1 cellular context compared by ENCODE assay signal in the genomic region with DNA sequence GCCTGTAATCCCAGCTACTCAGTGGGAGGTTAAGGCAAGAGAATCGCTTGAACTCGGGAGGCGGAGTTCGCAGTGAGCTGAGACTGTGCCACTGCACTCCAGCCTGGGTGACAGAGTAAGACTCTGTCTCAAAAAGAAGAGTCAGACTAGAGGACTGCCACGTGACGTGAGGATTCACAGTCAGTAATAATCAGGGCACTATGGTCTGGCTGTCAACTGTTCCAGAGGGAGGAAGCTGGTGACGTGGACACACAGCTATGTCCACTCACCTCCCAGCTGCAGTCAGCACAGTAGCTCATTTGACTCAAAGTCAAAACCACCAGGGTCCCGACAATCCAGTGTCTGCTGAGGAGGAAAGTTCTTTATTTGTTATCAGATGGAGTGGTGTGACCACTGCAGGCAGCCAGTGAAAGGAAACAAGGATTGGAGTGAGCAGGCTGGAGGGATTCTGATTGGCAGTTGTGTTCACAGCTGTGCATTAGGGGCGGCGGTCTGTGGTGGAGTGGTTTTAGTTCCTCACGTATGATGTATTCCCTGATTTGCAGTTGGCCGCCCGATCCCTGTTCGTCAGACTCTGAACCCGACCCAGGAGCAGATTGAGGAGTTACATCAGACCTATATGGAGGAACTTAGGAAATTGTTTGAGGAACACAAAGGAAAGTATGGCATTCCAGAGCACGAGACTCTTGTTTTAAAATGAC.
A peak's percentile ranks its signal among the peaks of the same experiment; 100 is the strongest.
TF ChIP-seq lines count a peak whose summit lies in the region.

No MANE protein-coding gene starts in this region.

TF ChIP-seq in K562, 482 proteins besides CTCF, POLR2A, EP300 and RAD21 (continued from another document and continues in another):
- TF ChIP-seq, protein P1, sequence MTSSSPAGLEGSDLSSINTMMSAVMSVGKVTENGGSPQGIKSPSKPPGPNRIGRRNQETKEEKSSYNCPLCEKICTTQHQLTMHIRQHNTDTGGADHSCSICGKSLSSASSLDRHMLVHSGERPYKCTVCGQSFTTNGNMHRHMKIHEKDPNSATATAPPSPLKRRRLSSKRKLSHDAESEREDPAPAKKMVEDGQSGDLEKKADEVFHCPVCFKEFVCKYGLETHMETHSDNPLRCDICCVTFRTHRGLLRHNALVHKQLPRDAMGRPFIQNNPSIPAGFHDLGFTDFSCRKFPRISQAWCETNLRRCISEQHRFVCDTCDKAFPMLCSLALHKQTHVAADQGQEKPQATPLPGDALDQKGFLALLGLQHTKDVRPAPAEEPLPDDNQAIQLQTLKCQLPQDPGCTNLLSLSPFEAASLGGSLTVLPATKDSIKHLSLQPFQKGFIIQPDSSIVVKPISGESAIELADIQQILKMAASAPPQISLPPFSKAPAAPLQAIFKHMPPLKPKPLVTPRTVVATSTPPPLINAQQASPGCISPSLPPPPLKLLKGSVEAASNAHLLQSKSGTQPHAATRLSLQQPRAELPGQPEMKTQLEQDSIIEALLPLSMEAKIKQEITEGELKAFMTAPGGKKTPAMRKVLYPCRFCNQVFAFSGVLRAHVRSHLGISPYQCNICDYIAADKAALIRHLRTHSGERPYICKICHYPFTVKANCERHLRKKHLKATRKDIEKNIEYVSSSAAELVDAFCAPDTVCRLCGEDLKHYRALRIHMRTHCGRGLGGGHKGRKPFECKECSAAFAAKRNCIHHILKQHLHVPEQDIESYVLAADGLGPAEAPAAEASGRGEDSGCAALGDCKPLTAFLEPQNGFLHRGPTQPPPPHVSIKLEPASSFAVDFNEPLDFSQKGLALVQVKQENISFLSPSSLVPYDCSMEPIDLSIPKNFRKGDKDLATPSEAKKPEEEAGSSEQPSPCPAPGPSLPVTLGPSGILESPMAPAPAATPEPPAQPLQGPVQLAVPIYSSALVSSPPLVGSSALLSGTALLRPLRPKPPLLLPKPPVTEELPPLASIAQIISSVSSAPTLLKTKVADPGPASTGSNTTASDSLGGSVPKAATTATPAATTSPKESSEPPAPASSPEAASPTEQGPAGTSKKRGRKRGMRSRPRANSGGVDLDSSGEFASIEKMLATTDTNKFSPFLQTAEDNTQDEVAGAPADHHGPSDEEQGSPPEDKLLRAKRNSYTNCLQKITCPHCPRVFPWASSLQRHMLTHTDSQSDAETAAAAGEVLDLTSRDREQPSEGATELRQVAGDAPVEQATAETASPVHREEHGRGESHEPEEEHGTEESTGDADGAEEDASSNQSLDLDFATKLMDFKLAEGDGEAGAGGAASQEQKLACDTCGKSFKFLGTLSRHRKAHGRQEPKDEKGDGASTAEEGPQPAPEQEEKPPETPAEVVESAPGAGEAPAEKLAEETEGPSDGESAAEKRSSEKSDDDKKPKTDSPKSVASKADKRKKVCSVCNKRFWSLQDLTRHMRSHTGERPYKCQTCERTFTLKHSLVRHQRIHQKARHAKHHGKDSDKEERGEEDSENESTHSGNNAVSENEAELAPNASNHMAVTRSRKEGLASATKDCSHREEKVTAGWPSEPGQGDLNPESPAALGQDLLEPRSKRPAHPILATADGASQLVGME (CRISPR knock-in tag; IDR thresholded peaks at IDR 0.05), result no peak
- TF ChIP-seq ATF7 (IDR thresholded peaks at IDR 0.05) (peak; percentile 93), ZFP36 (IDR thresholded peaks at IDR 0.05; ENCODE audit: low read depth, low read length, partially characterized antibody) (no peak), ARID1B (IDR thresholded peaks at IDR 0.05) (peak; percentile 42; the same call in 1 of the 2 replicates), CEBPG (CRISPR knock-in tag; IDR thresholded peaks at IDR 0.05) (no peak), CEBPG (tag; conservative IDR thresholded peaks at IDR 0.05 in 1 of 2, IDR thresholded peaks at IDR 0.05 in 1 of 2) (no peak), U2AF1 (optimal IDR thresholded peaks at IDR 0.05; ENCODE audit: low read depth, low read length) (no peak), SMARCA4 (IDR thresholded peaks at IDR 0.05) (no peak), RBM14 (IDR thresholded peaks at IDR 0.05; ENCODE audit: borderline replicate concordance, insufficient read depth, low read depth, low read length) (no peak), ZNF384 (IDR thresholded peaks at IDR 0.05; ENCODE audit: low read depth, low read length) (no peak), C11orf30 (IDR thresholded peaks at IDR 0.05; ENCODE audit: low read depth) (no peak), ZNF695 (CRISPR knock-in tag; IDR thresholded peaks at IDR 0.05) (no peak), BDP1 (IDR thresholded peaks at IDR 0.05; ENCODE audit: insufficient read depth, insufficient read length) (no peak), HIVEP1 (CRISPR knock-in tag; IDR thresholded peaks at IDR 0.05) (no peak), NFE2L1 (tag; IDR thresholded peaks at IDR 0.05; ENCODE audit: borderline replicate concordance, low read depth) (no peak), SMC3 (conservative IDR thresholded peaks at IDR 0.05; ENCODE audit: insufficient read depth, low read depth, low read length) (no peak), ZNF445 (CRISPR knock-in tag; IDR thresholded peaks at IDR 0.05; ENCODE audit: low read depth) (no peak), ZNF75A (CRISPR knock-in tag; IDR thresholded peaks at IDR 0.05) (no peak), BRD4 (IDR thresholded peaks at IDR 0.05) (no peak), POU5F1 (IDR thresholded peaks at IDR 0.05; ENCODE audit: borderline replicate concordance, low read depth, low read length, partially characterized antibody) (no peak), MED1 (CRISPR knock-in tag; IDR thresholded peaks at IDR 0.05; ENCODE audit: borderline replicate concordance) (no peak), CHD2 (IDR thresholded peaks at IDR 0.05; ENCODE audit: low read depth, low read length) (no peak), EGR1 (conservative IDR thresholded peaks at IDR 0.05) (no peak), RFX1 (IDR thresholded peaks at IDR 0.05) (no peak), ZBTB8A (IDR thresholded peaks at IDR 0.05; ENCODE audit: partially characterized antibody) (no peak), ZNF224 (CRISPR knock-in tag; IDR thresholded peaks at IDR 0.05) (no peak), ZKSCAN8 (CRISPR knock-in tag; IDR thresholded peaks at IDR 0.05) (no peak), PCBP2 (IDR thresholded peaks at IDR 0.05; ENCODE audit: low read depth, low read length, poor library complexity, severe bottlenecking) (no peak), GABPA (tag; conservative IDR thresholded peaks at IDR 0.05; ENCODE audit: low read depth) (no peak), HMG20B (CRISPR knock-in tag; IDR thresholded peaks at IDR 0.05) (no peak), DPF2 (IDR thresholded peaks at IDR 0.05) (peak; percentile 63), POLR2AphosphoS5 (IDR thresholded peaks at IDR 0.05; ENCODE audit: control insufficient read depth, insufficient read depth, low read depth, low read length) (no peak), NFIX (CRISPR knock-in tag; IDR thresholded peaks at IDR 0.05; ENCODE audit: low read depth) (no peak), KAT7 (CRISPR knock-in tag; IDR thresholded peaks at IDR 0.05; ENCODE audit: borderline replicate concordance) (no peak), KLF16 (IDR thresholded peaks at IDR 0.05) (no peak), ZFX (CRISPR knock-in tag; IDR thresholded peaks at IDR 0.05) (no peak), BRD9 (IDR thresholded peaks at IDR 0.05; ENCODE audit: low read depth, partially characterized antibody) (no peak), FOXK2 (conservative IDR thresholded peaks at IDR 0.05 in 1 of 2, IDR thresholded peaks at IDR 0.05 in 1 of 2; ENCODE audit: low read depth in 2 of 2) (peak; percentile 90 to 93), MYNN (IDR thresholded peaks at IDR 0.05) (0 out of 2 replicates have a peak, but pooled peaks have one; percentile 32), MYNN (CRISPR knock-in tag; IDR thresholded peaks at IDR 0.05) (no peak), MCM3 (IDR thresholded peaks at IDR 0.05) (no peak), CBX3 (IDR thresholded peaks at IDR 0.05; ENCODE audit: borderline replicate concordance in 1 of 2, low read length in 2 of 2) (no peak), GTF2F1 (IDR thresholded peaks at IDR 0.05; ENCODE audit: low read depth, low read length) (no peak), RBM34 (IDR thresholded peaks at IDR 0.05; ENCODE audit: borderline replicate concordance, insufficient read depth, low read length) (no peak)
- TF ChIP-seq, protein P2, sequence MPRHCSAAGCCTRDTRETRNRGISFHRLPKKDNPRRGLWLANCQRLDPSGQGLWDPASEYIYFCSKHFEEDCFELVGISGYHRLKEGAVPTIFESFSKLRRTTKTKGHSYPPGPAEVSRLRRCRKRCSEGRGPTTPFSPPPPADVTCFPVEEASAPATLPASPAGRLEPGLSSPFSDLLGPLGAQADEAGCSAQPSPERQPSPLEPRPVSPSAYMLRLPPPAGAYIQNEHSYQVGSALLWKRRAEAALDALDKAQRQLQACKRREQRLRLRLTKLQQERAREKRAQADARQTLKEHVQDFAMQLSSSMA (CRISPR knock-in tag; IDR thresholded peaks at IDR 0.05), result no peak
- TF ChIP-seq, protein P3, sequence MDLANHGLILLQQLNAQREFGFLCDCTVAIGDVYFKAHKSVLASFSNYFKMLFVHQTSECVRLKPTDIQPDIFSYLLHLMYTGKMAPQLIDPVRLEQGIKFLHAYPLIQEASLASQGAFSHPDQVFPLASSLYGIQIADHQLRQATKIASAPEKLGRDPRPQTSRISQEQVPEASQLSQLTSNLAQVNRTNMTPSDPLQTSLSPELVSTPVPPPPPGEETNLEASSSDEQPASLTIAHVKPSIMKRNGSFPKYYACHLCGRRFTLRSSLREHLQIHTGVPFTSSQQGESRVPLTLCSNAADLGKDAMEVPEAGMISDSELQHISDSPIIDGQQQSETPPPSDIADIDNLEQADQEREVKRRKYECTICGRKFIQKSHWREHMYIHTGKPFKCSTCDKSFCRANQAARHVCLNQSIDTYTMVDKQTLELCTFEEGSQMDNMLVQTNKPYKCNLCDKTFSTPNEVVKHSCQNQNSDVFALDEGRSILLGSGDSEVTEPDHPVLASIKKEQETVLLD (IDR thresholded peaks at IDR 0.05), result no peak
- TF ChIP-seq, protein P4, sequence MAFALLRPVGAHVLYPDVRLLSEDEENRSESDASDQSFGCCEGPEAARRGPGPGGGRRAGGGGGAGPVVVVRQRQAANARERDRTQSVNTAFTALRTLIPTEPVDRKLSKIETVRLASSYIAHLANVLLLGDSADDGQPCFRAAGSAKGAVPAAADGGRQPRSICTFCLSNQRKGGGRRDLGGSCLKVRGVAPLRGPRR (CRISPR knock-in tag; IDR thresholded peaks at IDR 0.05), result no peak
- TF ChIP-seq, protein P5, sequence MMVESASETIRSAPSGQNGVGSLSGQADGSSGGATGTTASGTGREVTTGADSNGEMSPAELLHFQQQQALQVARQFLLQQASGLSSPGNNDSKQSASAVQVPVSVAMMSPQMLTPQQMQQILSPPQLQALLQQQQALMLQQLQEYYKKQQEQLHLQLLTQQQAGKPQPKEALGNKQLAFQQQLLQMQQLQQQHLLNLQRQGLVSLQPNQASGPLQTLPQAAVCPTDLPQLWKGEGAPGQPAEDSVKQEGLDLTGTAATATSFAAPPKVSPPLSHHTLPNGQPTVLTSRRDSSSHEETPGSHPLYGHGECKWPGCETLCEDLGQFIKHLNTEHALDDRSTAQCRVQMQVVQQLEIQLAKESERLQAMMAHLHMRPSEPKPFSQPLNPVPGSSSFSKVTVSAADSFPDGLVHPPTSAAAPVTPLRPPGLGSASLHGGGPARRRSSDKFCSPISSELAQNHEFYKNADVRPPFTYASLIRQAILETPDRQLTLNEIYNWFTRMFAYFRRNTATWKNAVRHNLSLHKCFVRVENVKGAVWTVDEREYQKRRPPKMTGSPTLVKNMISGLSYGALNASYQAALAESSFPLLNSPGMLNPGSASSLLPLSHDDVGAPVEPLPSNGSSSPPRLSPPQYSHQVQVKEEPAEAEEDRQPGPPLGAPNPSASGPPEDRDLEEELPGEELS (CRISPR knock-in tag; IDR thresholded peaks at IDR 0.05; ENCODE audit: borderline replicate concordance), result no peak
- TF ChIP-seq, protein P6, sequence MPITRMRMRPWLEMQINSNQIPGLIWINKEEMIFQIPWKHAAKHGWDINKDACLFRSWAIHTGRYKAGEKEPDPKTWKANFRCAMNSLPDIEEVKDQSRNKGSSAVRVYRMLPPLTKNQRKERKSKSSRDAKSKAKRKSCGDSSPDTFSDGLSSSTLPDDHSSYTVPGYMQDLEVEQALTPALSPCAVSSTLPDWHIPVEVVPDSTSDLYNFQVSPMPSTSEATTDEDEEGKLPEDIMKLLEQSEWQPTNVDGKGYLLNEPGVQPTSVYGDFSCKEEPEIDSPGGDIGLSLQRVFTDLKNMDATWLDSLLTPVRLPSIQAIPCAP (CRISPR knock-in tag; IDR thresholded peaks at IDR 0.05; ENCODE audit: borderline replicate concordance), result no peak
- TF ChIP-seq, protein P7, sequence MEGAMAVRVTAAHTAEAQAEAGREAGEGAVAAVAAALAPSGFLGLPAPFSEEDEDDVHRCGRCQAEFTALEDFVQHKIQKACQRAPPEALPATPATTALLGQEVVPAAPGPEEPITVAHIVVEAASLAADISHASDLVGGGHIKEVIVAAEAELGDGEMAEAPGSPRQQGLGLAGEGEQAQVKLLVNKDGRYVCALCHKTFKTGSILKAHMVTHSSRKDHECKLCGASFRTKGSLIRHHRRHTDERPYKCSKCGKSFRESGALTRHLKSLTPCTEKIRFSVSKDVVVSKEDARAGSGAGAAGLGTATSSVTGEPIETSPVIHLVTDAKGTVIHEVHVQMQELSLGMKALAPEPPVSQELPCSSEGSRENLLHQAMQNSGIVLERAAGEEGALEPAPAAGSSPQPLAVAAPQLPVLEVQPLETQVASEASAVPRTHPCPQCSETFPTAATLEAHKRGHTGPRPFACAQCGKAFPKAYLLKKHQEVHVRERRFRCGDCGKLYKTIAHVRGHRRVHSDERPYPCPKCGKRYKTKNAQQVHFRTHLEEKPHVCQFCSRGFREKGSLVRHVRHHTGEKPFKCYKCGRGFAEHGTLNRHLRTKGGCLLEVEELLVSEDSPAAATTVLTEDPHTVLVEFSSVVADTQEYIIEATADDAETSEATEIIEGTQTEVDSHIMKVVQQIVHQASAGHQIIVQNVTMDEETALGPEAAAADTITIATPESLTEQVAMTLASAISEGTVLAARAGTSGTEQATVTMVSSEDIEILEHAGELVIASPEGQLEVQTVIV (CRISPR knock-in tag; IDR thresholded peaks at IDR 0.05; ENCODE audit: borderline replicate concordance), result no peak
- TF ChIP-seq, protein P8, sequence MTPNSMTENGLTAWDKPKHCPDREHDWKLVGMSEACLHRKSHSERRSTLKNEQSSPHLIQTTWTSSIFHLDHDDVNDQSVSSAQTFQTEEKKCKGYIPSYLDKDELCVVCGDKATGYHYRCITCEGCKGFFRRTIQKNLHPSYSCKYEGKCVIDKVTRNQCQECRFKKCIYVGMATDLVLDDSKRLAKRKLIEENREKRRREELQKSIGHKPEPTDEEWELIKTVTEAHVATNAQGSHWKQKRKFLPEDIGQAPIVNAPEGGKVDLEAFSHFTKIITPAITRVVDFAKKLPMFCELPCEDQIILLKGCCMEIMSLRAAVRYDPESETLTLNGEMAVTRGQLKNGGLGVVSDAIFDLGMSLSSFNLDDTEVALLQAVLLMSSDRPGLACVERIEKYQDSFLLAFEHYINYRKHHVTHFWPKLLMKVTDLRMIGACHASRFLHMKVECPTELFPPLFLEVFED (CRISPR knock-in tag; conservative IDR thresholded peaks at IDR 0.05), result no peak
- TF ChIP-seq, protein P9, sequence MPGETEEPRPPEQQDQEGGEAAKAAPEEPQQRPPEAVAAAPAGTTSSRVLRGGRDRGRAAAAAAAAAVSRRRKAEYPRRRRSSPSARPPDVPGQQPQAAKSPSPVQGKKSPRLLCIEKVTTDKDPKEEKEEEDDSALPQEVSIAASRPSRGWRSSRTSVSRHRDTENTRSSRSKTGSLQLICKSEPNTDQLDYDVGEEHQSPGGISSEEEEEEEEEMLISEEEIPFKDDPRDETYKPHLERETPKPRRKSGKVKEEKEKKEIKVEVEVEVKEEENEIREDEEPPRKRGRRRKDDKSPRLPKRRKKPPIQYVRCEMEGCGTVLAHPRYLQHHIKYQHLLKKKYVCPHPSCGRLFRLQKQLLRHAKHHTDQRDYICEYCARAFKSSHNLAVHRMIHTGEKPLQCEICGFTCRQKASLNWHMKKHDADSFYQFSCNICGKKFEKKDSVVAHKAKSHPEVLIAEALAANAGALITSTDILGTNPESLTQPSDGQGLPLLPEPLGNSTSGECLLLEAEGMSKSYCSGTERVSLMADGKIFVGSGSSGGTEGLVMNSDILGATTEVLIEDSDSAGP (CRISPR knock-in tag; IDR thresholded peaks at IDR 0.05), result no peak
